In the genomic region with DNA sequence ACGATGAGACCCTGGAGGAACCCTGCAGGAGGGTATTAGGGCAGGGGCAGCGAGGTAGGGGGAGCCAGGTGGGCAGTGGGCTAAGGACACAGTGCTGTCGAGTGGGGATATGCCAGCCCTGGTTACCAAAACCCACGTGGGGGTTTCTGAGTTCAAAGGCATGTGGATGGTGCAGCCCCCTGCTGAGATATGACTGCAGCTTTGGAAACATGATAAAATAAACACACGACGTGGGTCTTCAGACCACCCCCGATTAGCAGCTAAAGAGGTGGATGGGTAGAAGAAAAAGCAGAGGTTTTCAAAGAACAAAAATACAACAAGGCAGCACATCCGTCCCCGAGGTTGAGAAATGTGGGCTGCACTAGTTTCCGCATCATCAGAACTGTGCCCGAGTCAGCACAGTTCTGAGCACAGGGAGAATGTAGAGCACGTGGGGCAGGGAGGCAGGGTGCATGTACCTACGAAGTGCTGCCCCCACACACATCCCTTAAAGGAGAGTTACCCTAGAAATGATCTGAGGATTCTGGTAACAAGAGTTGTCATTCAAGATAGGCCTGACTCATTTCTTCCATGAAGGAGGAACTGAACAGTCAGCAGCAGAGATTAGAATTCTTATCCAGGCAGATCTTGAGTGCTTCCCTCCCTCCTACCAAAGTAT, we compare ENCODE assay signal across 9 cellular contexts.
DNase-seq lines count a peak whose midpoint lies in the region; ATAC-seq and TF ChIP-seq lines count a peak whose summit lies in the region.
"Had no signal": no experiment of that assay in that cellular context is flagged by ENCODE, and none has a peak within 500 bp of the region (broad histone marks: within the 10 kb centered on the region; RNA-seq: fewer than 3 reads in every experiment).

No MANE protein-coding gene starts in this region.

- H3K27ac ChIP-seq in 22Rv1 (peak overlapping the region; percentile 72; the same call in 1 of the 2 replicates), esophagus muscularis mucosa (replicated peaks in 1 of 4) (no peak overlapping the region)

- no peaks in the 10 kb centered on the region for H3K36me3 ChIP-seq in esophagus muscularis mucosa

- no peaks in the 10 kb centered on the region for H3K9me3 Mint-ChIP-seq in naive thymus-derived CD8-positive, alpha-beta T cell

- H3K4me1 Mint-ChIP-seq in naive thymus-derived CD8-positive, alpha-beta T cell = peaks cover 11 to 31% (median 20%) of the 10 kb centered on the region in 4 donors

- ATAC-seq in naive thymus-derived CD8-positive, alpha-beta T cell = peak; percentile 55 to 59
- no peak for ATAC-seq in HG03108 (IDR thresholded peaks at IDR 0.05; ENCODE audit: unreplicated experiment)

- 69% methylated on average over 13 of the region's 13 CpGs for WGBS in esophagus muscularis mucosa

- TF ChIP-seq CTCF in 22Rv1 (IDR thresholded peaks at IDR 0.05) (no peak), esophagus muscularis mucosa (IDR thresholded peaks at IDR 0.05) (no peak)

- POLR2A ChIA-PET in naive thymus-derived CD8-positive, alpha-beta T cell (lab: Charles Lee) = interaction anchor here (1.0 kb wide), 1 partner anchor 12 kb away, joined by 3 read pairs; no protein-coding TSS in a partner anchor

- H3K9me3 ChIP-seq in esophagus muscularis mucosa = no peaks in the 10 kb centered on the region

- TF ChIP-seq POLR2A in esophagus muscularis mucosa (IDR thresholded peaks at IDR 0.05; ENCODE audit: low read depth) = no peak

- no peaks in the 10 kb centered on the region for H3K36me3 Mint-ChIP-seq in naive thymus-derived CD8-positive, alpha-beta T cell

- no peak for TF ChIP-seq EP300 in esophagus muscularis mucosa (IDR thresholded peaks at IDR 0.05)

- H3K27ac Mint-ChIP-seq in naive thymus-derived CD8-positive, alpha-beta T cell = peak overlapping the region in 1 of 10 donors; percentile 35

- H3K27me3 Mint-ChIP-seq in naive thymus-derived CD8-positive, alpha-beta T cell = peaks cover 0 to 8% (median 0%) of the 10 kb centered on the region in 5 donors

- no peak overlapping the region for H3K4me3 ChIP-seq in esophagus muscularis mucosa

- H3K4me1 ChIP-seq in esophagus muscularis mucosa = peaks cover 0 to 3% (median under 1%) of the 10 kb centered on the region in 4 donors

- H3K4me3 Mint-ChIP-seq in naive thymus-derived CD8-positive, alpha-beta T cell = no peak overlapping the region

- intact Hi-C loops in esophagus muscularis mucosa (cut with DNase I) = no loop called here

- DNase-seq in RKO (ENCODE audit: low spot score) (peak; percentile 46), esophagus muscularis mucosa (ENCODE audit: extremely low spot score) (no peak), NCI-H2196 (lab: John Stamatoyannopoulos, UW; ENCODE audit: unreplicated experiment) (no peak), GDM1 (lab: John Stamatoyannopoulos, UW) (no peak)
- peak; percentile 59 for DNase-seq in activated naive CD4-positive, alpha-beta T cell treated with Interleukin-2 at 50 U/mL for 16 hours
- no peak for DNase-seq in naive thymus-derived CD8-positive, alpha-beta T cell
- DNase-seq: NCI-H446 treated with DMSO at 0.1 percent for 48 hours had no signal

- H3K27me3 ChIP-seq in esophagus muscularis mucosa = peaks cover 0 to 5% (median 0%) of the 10 kb centered on the region in 4 donors

Comparison
In these comparisons a context has a peak if more than half of its experiments do, and no peak if none do; other contexts are left out.
1. DNase-seq: peak in RKO (single experiment) and activated naive CD4-positive, alpha-beta T cell treated with Interleukin-2 at 50 U/mL for 16 hours (single experiment); none in naive thymus-derived CD8-positive, alpha-beta T cell (0 of 10), esophagus muscularis mucosa (single experiment), NCI-H2196 (single experiment) and GDM1 (single experiment).